In the genomic region with DNA sequence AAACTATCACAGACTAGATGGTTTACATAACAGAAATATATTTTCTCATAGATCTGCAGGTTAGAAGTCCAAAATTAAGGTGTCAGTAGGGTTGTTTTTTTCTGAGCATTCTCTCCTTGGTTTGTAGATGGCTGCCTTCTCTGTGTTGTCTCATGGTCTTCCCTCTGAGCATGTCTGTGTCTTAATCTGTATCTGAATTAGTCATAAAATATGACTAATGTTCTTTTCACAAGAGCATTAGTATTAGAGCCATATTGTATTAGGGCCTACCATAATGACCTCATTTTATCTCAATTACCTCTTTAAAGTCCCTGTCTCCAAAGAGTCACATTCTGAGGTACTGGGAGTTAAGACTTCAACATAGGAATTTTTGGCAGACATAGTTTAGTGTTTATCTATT, we compare ENCODE assay signal across 21 cellular contexts.
DNase-seq lines count a peak whose midpoint lies in the region; ATAC-seq and TF ChIP-seq lines count a peak whose summit lies in the region.
"Had no signal": no experiment of that assay in that cellular context is flagged by ENCODE, and none has a peak within 500 bp of the region (broad histone marks: within the 10 kb centered on the region; RNA-seq: fewer than 3 reads in every experiment).

No MANE protein-coding gene starts in this region.

- H3K4me3 ChIP-seq in fibroblast of the aortic adventitia (ENCODE audit: low read depth, low read length) (no peak overlapping the region), tibial nerve (no peak overlapping the region)
- H3K4me3 ChIP-seq: MG63 had no signal

- no peak overlapping the region for H3K27ac ChIP-seq in tibial nerve
- H3K27ac ChIP-seq: C4-2B had no signal

- no peaks in the 10 kb centered on the region for H3K36me3 ChIP-seq in tibial nerve
- H3K36me3 ChIP-seq: MG63 had no signal

- no peak for DNase-seq in activated CD4-positive, CD25-positive, alpha-beta regulatory T cell treated with anti-CD3 and anti-CD28 coated beads, Interleukin-2, amount 50 U/mL, for 72 hours
- DNase-seq in RKO (ENCODE audit: low spot score) = peak; percentile 45
- DNase-seq in fibroblast of the aortic adventitia (ENCODE audit: low read depth) = peak; percentile 1
- no peak for DNase-seq in activated CD8-positive, alpha-beta memory T cell treated with anti-CD3 and anti-CD28 coated beads, Interleukin-2, amount 50 U/mL, for 4 hours
- DNase-seq in tibial nerve (ENCODE audit: low spot score in 2 of 2) = no peak
- DNase-seq: 8988T, AML-193, DMS79, H7, HFFc6, IMR-90, MG63, NCI-H1417, NCI-H1694 treated with DMSO at 0.1 percent for 48 hours, NCI-H2081 treated with DMSO at 0.1 percent for 48 hours, NCI-H446, NCI-H526, SHP77 had no signal

- H3K27me3 ChIP-seq in tibial nerve = no peaks in the 10 kb centered on the region
- H3K27me3 ChIP-seq: MG63 had no signal

- TF ChIP-seq EP300 in tibial nerve (IDR thresholded peaks at IDR 0.05) = no peak

- H3K9me3 ChIP-seq in tibial nerve = no peaks in the 10 kb centered on the region
- H3K9me3 ChIP-seq: MG63 had no signal

- no peak for TF ChIP-seq POLR2A in tibial nerve (IDR thresholded peaks at IDR 0.05)

- TF ChIP-seq CTCF in fibroblast of the aortic adventitia (IDR thresholded peaks at IDR 0.05; ENCODE audit: insufficient read depth, low read length) (no peak), tibial nerve (IDR thresholded peaks at IDR 0.05) (no peak)

- ATAC-seq in activated CD4-positive, CD25-positive, alpha-beta regulatory T cell treated with anti-CD3 and anti-CD28 coated beads, Interleukin-2, amount 50 U/mL, for 24 hours = peak; percentile 33 to 53
- ATAC-seq in HG02588 (IDR thresholded peaks at IDR 0.05; ENCODE audit: unreplicated experiment) = no peak

- no peaks in the 10 kb centered on the region for H3K4me1 ChIP-seq in tibial nerve

Comparison
In these comparisons a context has a peak if more than half of its experiments do, and no peak if none do; other contexts are left out.
1. DNase-seq: peak in RKO (single experiment) and fibroblast of the aortic adventitia (single experiment); none in activated CD4-positive, CD25-positive, alpha-beta regulatory T cell treated with anti-CD3 and anti-CD28 coated beads, Interleukin-2, amount 50 U/mL, for 72 hours (single experiment), activated CD8-positive, alpha-beta memory T cell treated with anti-CD3 and anti-CD28 coated beads, Interleukin-2, amount 50 U/mL, for 4 hours (single experiment) and tibial nerve (0 of 2).